1 cellular context compared by ENCODE assay signal in genomic region chr3:186567072-186567921, GRCh38.
TF ChIP-seq lines count a peak whose summit lies in the region.

Gene TBCCD1, minus strand, starts transcription at chr3:186567339. Its CDS starts 3,010 bp downstream, at chr3:186564329.

TF ChIP-seq in K562, 482 proteins besides CTCF, POLR2A, EP300 and RAD21 (continued from another document and continues in another):
- TF ChIP-seq ID3 (CRISPR knock-in tag; IDR thresholded peaks at IDR 0.05) (no peak), ID3 (tag; IDR thresholded peaks at IDR 0.05) (peak; percentile 49; the same call in 1 of the 2 replicates), TBP (optimal IDR thresholded peaks at IDR 0.05; ENCODE audit: low read depth, low read length) (peak; percentile 90), LCOR (CRISPR knock-in tag; IDR thresholded peaks at IDR 0.05) (0 out of 2 replicates have a peak, but pooled peaks have one; percentile 64), MIER1 (IDR thresholded peaks at IDR 0.05; ENCODE audit: low read depth) (no peak), NFIC (IDR thresholded peaks at IDR 0.05) (peak; percentile 70), ZBTB2 (IDR thresholded peaks at IDR 0.05) (0 out of 2 replicates have a peak, but pooled peaks have one; percentile 55), ELK1 (CRISPR knock-in tag; IDR thresholded peaks at IDR 0.05) (no peak), MAZ (CRISPR knock-in tag; conservative IDR thresholded peaks at IDR 0.05 in 1 of 2, IDR thresholded peaks at IDR 0.05 in 1 of 2) (peak; percentile 59 to 85), PRMT5 (CRISPR knock-in tag; IDR thresholded peaks at IDR 0.05) (no peak), HCFC1 (IDR thresholded peaks at IDR 0.05; ENCODE audit: low read depth, low read length) (peak; percentile 74), KLF16 (IDR thresholded peaks at IDR 0.05) (no peak), SOX6 (IDR thresholded peaks at IDR 0.05) (0 out of 2 replicates have a peak, but pooled peaks have one; percentile 65), DACH1 (IDR thresholded peaks at IDR 0.05; ENCODE audit: partially characterized antibody) (peak; percentile 38), GABPB1 (CRISPR knock-in tag; IDR thresholded peaks at IDR 0.05) (peak; percentile 68), STAT5A (IDR thresholded peaks at IDR 0.05; ENCODE audit: borderline replicate concordance, low read length) (0 out of 2 replicates have a peak, but pooled peaks have one; percentile 22), ZNF277 (CRISPR knock-in tag; IDR thresholded peaks at IDR 0.05; ENCODE audit: borderline replicate concordance) (no peak), SNIP1 (IDR thresholded peaks at IDR 0.05; ENCODE audit: low read depth) (peak; percentile 91), MBD2 (IDR thresholded peaks at IDR 0.05; ENCODE audit: borderline replicate concordance, low read depth) (0 out of 2 replicates have a peak, but pooled peaks have one; percentile 2), KDM5B (IDR thresholded peaks at IDR 0.05; ENCODE audit: insufficient replicate concordance, low read depth, low read length) (peak; percentile 97), MEIS2 (IDR thresholded peaks at IDR 0.05; ENCODE audit: partially characterized antibody) (peak; percentile 88), KAT7 (CRISPR knock-in tag; IDR thresholded peaks at IDR 0.05; ENCODE audit: borderline replicate concordance) (peak; percentile 94; the same call in 1 of the 2 replicates), THAP12 (CRISPR knock-in tag; IDR thresholded peaks at IDR 0.05) (peak; percentile 100), ETS1 (conservative IDR thresholded peaks at IDR 0.05; ENCODE audit: control insufficient read depth, low read depth, low read length) (peak; percentile 75; the same call in 1 of the 2 replicates), ZNF239 (CRISPR knock-in tag; IDR thresholded peaks at IDR 0.05) (no peak), RFX1 (IDR thresholded peaks at IDR 0.05) (no peak), PTBP1 (IDR thresholded peaks at IDR 0.05; ENCODE audit: low read depth, low read length) (0 out of 2 replicates have a peak, but pooled peaks have one; percentile 34), ZBED1 (IDR thresholded peaks at IDR 0.05) (no peak), TFAP4 (CRISPR knock-in tag; IDR thresholded peaks at IDR 0.05; ENCODE audit: borderline replicate concordance) (peak; percentile 58), TOE1 (IDR thresholded peaks at IDR 0.05; ENCODE audit: borderline replicate concordance) (0 out of 2 replicates have a peak, but pooled peaks have one; percentile 37), TOE1 (CRISPR knock-in tag; IDR thresholded peaks at IDR 0.05; ENCODE audit: borderline replicate concordance, low read depth) (no peak), L3MBTL2 (IDR thresholded peaks at IDR 0.05) (peak; percentile 71), GATAD2B (IDR thresholded peaks at IDR 0.05; ENCODE audit: borderline replicate concordance) (0 out of 2 replicates have a peak, but pooled peaks have one; percentile 58), C11orf30 (IDR thresholded peaks at IDR 0.05; ENCODE audit: low read depth) (peak; percentile 47; the same call in 1 of the 2 replicates), IRF1 (CRISPR knock-in tag; IDR thresholded peaks at IDR 0.05; ENCODE audit: borderline replicate concordance) (no peak), ESRRA (IDR thresholded peaks at IDR 0.05; ENCODE audit: borderline replicate concordance, low read depth) (peak; percentile 75), NRF1 (conservative IDR thresholded peaks at IDR 0.05 in 1 of 2, IDR thresholded peaks at IDR 0.05 in 1 of 2) (peak; percentile 96 to 97), BCOR (IDR thresholded peaks at IDR 0.05) (peak; percentile 23; the same call in 1 of the 2 replicates), RBBP5 (IDR thresholded peaks at IDR 0.05; ENCODE audit: borderline replicate concordance, insufficient read depth, low read length, poor library complexity, severe bottlenecking) (peak; percentile 83), FOXJ2 (tag; IDR thresholded peaks at IDR 0.05) (peak; percentile 63; the same call in 1 of the 2 replicates), ETV5 (CRISPR knock-in tag; IDR thresholded peaks at IDR 0.05; ENCODE audit: low read depth) (0 out of 2 replicates have a peak, but pooled peaks have one; percentile 51), MYC (IDR thresholded peaks at IDR 0.05; ENCODE audit: low read depth, low read length) (peak; percentile 58; the same call in 1 of the 2 replicates), MYC (CRISPR knock-in tag; IDR thresholded peaks at IDR 0.05; ENCODE audit: borderline replicate concordance, low read depth) (no peak), CREM (IDR thresholded peaks at IDR 0.05; ENCODE audit: low read depth) (peak; percentile 87), PML (IDR thresholded peaks at IDR 0.05; ENCODE audit: low read length) (peak; percentile 57; the same call in 1 of the 2 replicates), ZNF12 (CRISPR knock-in tag; IDR thresholded peaks at IDR 0.05) (peak; percentile 44; the same call in 1 of the 2 replicates), SIN3B (IDR thresholded peaks at IDR 0.05; ENCODE audit: low read depth) (peak; percentile 62), ZHX1 (conservative IDR thresholded peaks at IDR 0.05; ENCODE audit: low read length) (no peak), SIN3A (IDR thresholded peaks at IDR 0.05; ENCODE audit: borderline replicate concordance in 2 of 2, control insufficient read depth in 1 of 2, low read depth in 2 of 2, low read length in 2 of 2) (peak in 1 of 2 experiments; percentile 72; a peak in 2 of 4 replicates), CREB3L1 (IDR thresholded peaks at IDR 0.05; ENCODE audit: borderline replicate concordance, low read depth) (peak; percentile 87; the same call in 1 of the 2 replicates), FOXM1 (IDR thresholded peaks at IDR 0.05; ENCODE audit: low read depth) (no peak), FOXM1 (CRISPR knock-in tag; IDR thresholded peaks at IDR 0.05; ENCODE audit: low read depth) (peak; percentile 85; the same call in 1 of the 2 replicates), EP400 (IDR thresholded peaks at IDR 0.05) (peak; percentile 55; the same call in 1 of the 2 replicates), CXXC5 (CRISPR knock-in tag; IDR thresholded peaks at IDR 0.05) (peak; percentile 97), YY1 (IDR thresholded peaks at IDR 0.05; ENCODE audit: borderline replicate concordance in 1 of 3, control insufficient read depth in 1 of 3, extremely low read depth in 1 of 3, insufficient read depth in 3 of 3, insufficient read length in 1 of 3, insufficient replicate concordance in 2 of 3, low read depth in 1 of 3, low read length in 2 of 3) (peak in 2 of 3 experiments; percentile 76 to 79)
